In genomic region chr15:78477295-78477694, GRCh38 we compare ENCODE assay signal across 34 cellular contexts.
"Had no signal": no experiment of that assay in that cellular context is flagged by ENCODE, and none has a peak within 500 bp of the region (broad histone marks: within the 10 kb centered on the region; RNA-seq: fewer than 3 reads in every experiment).

No MANE protein-coding gene starts in this region.

- H3K27me3 ChIP-seq: ascending aorta had no signal

- H3K4me3 Mint-ChIP-seq: activated B cell treated with CpG ODN at 0.5 μM for 24 hours; activated CD4-positive, alpha-beta memory T cell treated with anti-CD3 and anti-CD28 coated beads for 36 hours; activated T-cell treated with anti-CD3 and anti-CD28 coated beads, Interleukin-2, amount 50 U/mL, for 4 hours; activated T-helper 1 cell treated with anti-CD3 and anti-CD28 coated beads, Interleukin-12 subunit alpha, Interleukin-12 subunit beta, Interleukin-2, Interleukin-4 antibody, amounts not matched to agents 30 ng/mL and 10 ng/mL and 1 ng/mL, durations not matched to agents 14 hours and 24 hours and 36 hours; T-cell had no signal

- H3K27ac ChIP-seq: ascending aorta, RWPE1, VCaP had no signal

- H3K27me3 Mint-ChIP-seq: activated B cell treated with CpG ODN at 0.5 μM for 24 hours; activated CD4-positive, alpha-beta memory T cell treated with anti-CD3 and anti-CD28 coated beads for 36 hours; T-cell had no signal

- H3K4me3 ChIP-seq: ascending aorta had no signal

- H3K4me1 Mint-ChIP-seq: activated B cell treated with CpG ODN at 0.5 μM for 24 hours, T-cell had no signal

- H3K9me3 ChIP-seq: ascending aorta had no signal

- FAIRE-seq: RCC 7860 had no signal

- H3K36me3 Mint-ChIP-seq: activated naive CD4-positive, alpha-beta T cell treated with anti-CD3 and anti-CD28 coated beads, Interleukin-2, amount 50 U/mL, for 72 hours had no signal

- DNase-seq: activated B cell treated with CpG ODN at 0.5 μM for 24 hours; activated CD4-positive, alpha-beta memory T cell treated with anti-CD3 and anti-CD28 coated beads for 36 hours; activated CD4-positive, alpha-beta T cell treated with anti-CD3 and anti-CD28 coated beads for 4 hours; activated CD4-positive, alpha-beta T cell treated with anti-CD3 and anti-CD28 coated beads, Interleukin-2, amount 50 U/mL, for 1 hour; activated CD4-positive, CD25-positive, alpha-beta regulatory T cell treated with anti-CD3 and anti-CD28 coated beads, Interleukin-2, amount 50 U/mL, for 72 hours; activated CD8-positive, alpha-beta memory T cell treated with anti-CD3 and anti-CD28 coated beads, Interleukin-2, amount 50 U/mL, for 4 hours; activated gamma-delta T cell treated with Interleukin-2 at 50 U/mL for 16 hours; activated T-cell treated with anti-CD3 and anti-CD28 coated beads for 4 hours; activated T-cell treated with anti-CD3 and anti-CD28 coated beads, Interleukin-2, amount 50 U/mL, for 4 hours; amygdala; KG1; MM.1S; MV-4-11; NCI-H1092; NCI-H1436 treated with DMSO at 0.1 percent for 48 hours; NCI-H1694 treated with DMSO at 0.1 percent for 48 hours; NCI-H2029; NCI-H2107; NCI-H2171; NCI-H510A; NCI-H526; NCI-H748 treated with DMSO at 0.1 percent for 48 hours; NK-92 treated with Interleukin-12 subunit alpha and Interleukin-12 subunit beta, amount 100 ng/mL, for 24 hours; PC-3; SIG-M5; T-cell; T-helper 2 cell; T-helper 9 cell had no signal

- H3K4me1 ChIP-seq: ascending aorta had no signal

- H3K27ac Mint-ChIP-seq: activated B cell treated with CpG ODN at 0.5 μM for 24 hours; activated CD4-positive, alpha-beta memory T cell treated with anti-CD3 and anti-CD28 coated beads for 36 hours; activated naive CD4-positive, alpha-beta T cell treated with anti-CD3 and anti-CD28 coated beads, Interleukin-2, amount 50 U/mL, for 72 hours; activated T-helper 1 cell treated with anti-CD3 and anti-CD28 coated beads, Interleukin-12 subunit alpha, Interleukin-12 subunit beta, Interleukin-2, Interleukin-4 antibody, amounts not matched to agents 30 ng/mL and 10 ng/mL and 1 ng/mL, durations not matched to agents 14 hours and 24 hours and 36 hours; T-cell had no signal

- H3K9me3 Mint-ChIP-seq: activated B cell treated with CpG ODN at 0.5 μM for 24 hours; activated CD4-positive, alpha-beta memory T cell treated with anti-CD3 and anti-CD28 coated beads for 36 hours; activated naive CD4-positive, alpha-beta T cell treated with anti-CD3 and anti-CD28 coated beads, Interleukin-2, amount 50 U/mL, for 72 hours; activated T-cell treated with anti-CD3 and anti-CD28 coated beads, Interleukin-2, amount 50 U/mL, for 4 hours; activated T-helper 1 cell treated with anti-CD3 and anti-CD28 coated beads, Interleukin-12 subunit alpha, Interleukin-12 subunit beta, Interleukin-2, Interleukin-4 antibody, amounts not matched to agents 30 ng/mL and 10 ng/mL and 1 ng/mL, durations not matched to agents 14 hours and 24 hours and 36 hours; T-cell had no signal
